2 cellular contexts compared by ENCODE assay signal in the genomic region with DNA sequence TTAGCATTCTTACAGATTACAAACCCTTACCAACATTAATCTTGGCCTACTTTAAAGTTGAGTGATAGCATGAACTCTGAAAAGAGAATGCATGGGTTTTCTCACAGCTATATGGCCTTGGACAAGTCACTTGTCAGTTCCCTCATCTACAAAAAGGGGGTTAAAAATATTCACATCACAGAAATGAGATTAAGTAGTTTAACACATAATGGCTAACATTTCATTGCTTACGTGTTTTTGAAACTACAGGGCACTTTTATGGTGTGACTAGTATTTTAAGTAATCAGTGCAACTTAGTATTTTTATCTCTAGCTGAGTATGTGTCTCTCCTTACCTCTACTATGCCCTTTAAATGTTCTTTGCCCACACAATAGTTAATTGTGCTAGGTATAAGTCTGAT.
TF ChIP-seq lines count a peak whose summit lies in the region.

No MANE protein-coding gene starts in this region.

TF ChIP-seq in HepG2, 621 proteins besides CTCF, POLR2A, EP300 and RAD21:
- TF ChIP-seq AGO2 (optimal IDR thresholded peaks at IDR 0.05; ENCODE audit: low read depth, low read length) (peak; percentile 37), SMC3 (IDR thresholded peaks at IDR 0.05; ENCODE audit: low read length) (no peak)

TF ChIP-seq in GM23338, 12 proteins besides CTCF, POLR2A, EP300 and RAD21:
- TF ChIP-seq EZH2 (IDR thresholded peaks at IDR 0.05; ENCODE audit: low read depth, unreplicated experiment) (no peak), CREB1 (CRISPR knock-in tag; IDR thresholded peaks at IDR 0.05; ENCODE audit: low read depth) (no peak), JUNB (IDR thresholded peaks at IDR 0.05; ENCODE audit: unreplicated experiment) (no peak), ETS1 (IDR thresholded peaks at IDR 0.05) (no peak), POLR2AphosphoS5 (IDR thresholded peaks at IDR 0.05; ENCODE audit: low read depth) (no peak), ZNF331 (CRISPR knock-in tag; IDR thresholded peaks at IDR 0.05; ENCODE audit: low read depth) (no peak)
- TF ChIP-seq, protein P1, sequence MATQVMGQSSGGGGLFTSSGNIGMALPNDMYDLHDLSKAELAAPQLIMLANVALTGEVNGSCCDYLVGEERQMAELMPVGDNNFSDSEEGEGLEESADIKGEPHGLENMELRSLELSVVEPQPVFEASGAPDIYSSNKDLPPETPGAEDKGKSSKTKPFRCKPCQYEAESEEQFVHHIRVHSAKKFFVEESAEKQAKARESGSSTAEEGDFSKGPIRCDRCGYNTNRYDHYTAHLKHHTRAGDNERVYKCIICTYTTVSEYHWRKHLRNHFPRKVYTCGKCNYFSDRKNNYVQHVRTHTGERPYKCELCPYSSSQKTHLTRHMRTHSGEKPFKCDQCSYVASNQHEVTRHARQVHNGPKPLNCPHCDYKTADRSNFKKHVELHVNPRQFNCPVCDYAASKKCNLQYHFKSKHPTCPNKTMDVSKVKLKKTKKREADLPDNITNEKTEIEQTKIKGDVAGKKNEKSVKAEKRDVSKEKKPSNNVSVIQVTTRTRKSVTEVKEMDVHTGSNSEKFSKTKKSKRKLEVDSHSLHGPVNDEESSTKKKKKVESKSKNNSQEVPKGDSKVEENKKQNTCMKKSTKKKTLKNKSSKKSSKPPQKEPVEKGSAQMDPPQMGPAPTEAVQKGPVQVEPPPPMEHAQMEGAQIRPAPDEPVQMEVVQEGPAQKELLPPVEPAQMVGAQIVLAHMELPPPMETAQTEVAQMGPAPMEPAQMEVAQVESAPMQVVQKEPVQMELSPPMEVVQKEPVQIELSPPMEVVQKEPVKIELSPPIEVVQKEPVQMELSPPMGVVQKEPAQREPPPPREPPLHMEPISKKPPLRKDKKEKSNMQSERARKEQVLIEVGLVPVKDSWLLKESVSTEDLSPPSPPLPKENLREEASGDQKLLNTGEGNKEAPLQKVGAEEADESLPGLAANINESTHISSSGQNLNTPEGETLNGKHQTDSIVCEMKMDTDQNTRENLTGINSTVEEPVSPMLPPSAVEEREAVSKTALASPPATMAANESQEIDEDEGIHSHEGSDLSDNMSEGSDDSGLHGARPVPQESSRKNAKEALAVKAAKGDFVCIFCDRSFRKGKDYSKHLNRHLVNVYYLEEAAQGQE (IDR thresholded peaks at IDR 0.05; ENCODE audit: unreplicated experiment) = no peak
- TF ChIP-seq, protein P2, sequence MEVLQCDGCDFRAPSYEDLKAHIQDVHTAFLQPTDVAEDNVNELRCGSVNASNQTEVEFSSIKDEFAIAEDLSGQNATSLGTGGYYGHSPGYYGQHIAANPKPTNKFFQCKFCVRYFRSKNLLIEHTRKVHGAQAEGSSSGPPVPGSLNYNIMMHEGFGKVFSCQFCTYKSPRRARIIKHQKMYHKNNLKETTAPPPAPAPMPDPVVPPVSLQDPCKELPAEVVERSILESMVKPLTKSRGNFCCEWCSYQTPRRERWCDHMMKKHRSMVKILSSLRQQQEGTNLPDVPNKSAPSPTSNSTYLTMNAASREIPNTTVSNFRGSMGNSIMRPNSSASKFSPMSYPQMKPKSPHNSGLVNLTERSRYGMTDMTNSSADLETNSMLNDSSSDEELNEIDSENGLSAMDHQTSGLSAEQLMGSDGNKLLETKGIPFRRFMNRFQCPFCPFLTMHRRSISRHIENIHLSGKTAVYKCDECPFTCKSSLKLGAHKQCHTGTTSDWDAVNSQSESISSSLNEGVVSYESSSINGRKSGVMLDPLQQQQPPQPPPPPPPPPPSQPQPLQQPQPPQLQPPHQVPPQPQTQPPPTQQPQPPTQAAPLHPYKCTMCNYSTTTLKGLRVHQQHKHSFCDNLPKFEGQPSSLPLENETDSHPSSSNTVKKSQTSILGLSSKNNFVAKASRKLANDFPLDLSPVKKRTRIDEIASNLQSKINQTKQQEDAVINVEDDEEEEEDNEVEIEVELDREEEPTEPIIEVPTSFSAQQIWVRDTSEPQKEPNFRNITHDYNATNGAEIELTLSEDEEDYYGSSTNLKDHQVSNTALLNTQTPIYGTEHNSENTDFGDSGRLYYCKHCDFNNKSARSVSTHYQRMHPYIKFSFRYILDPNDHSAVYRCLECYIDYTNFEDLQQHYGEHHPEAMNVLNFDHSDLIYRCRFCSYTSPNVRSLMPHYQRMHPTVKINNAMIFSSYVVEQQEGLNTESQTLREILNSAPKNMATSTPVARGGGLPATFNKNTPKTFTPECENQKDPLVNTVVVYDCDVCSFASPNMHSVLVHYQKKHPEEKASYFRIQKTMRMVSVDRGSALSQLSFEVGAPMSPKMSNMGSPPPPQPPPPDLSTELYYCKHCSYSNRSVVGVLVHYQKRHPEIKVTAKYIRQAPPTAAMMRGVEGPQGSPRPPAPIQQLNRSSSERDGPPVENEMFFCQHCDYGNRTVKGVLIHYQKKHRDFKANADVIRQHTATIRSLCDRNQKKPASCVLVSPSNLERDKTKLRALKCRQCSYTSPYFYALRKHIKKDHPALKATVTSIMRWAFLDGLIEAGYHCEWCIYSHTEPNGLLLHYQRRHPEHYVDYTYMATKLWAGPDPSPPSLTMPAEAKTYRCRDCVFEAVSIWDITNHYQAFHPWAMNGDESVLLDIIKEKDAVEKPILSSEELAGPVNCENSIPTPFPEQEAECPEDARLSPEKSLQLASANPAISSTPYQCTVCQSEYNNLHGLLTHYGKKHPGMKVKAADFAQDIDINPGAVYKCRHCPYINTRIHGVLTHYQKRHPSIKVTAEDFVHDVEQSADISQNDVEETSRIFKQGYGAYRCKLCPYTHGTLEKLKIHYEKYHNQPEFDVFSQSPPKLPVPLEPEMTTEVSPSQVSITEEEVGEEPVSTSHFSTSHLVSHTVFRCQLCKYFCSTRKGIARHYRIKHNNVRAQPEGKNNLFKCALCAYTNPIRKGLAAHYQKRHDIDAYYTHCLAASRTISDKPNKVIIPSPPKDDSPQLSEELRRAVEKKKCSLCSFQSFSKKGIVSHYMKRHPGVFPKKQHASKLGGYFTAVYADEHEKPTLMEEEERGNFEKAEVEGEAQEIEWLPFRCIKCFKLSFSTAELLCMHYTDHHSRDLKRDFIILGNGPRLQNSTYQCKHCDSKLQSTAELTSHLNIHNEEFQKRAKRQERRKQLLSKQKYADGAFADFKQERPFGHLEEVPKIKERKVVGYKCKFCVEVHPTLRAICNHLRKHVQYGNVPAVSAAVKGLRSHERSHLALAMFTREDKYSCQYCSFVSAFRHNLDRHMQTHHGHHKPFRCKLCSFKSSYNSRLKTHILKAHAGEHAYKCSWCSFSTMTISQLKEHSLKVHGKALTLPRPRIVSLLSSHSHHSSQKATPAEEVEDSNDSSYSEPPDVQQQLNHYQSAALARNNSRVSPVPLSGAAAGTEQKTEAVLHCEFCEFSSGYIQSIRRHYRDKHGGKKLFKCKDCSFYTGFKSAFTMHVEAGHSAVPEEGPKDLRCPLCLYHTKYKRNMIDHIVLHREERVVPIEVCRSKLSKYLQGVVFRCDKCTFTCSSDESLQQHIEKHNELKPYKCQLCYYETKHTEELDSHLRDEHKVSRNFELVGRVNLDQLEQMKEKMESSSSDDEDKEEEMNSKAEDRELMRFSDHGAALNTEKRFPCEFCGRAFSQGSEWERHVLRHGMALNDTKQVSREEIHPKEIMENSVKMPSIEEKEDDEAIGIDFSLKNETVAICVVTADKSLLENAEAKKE (CRISPR knock-in tag; IDR thresholded peaks at IDR 0.05) = no peak
